ENCODE assay signal across 12 cellular contexts in genomic region chr2:176158306-176158643, GRCh38. TPM values are rescaled to one million over a fixed set of nuclear protein-coding genes. Genes with fewer than 3 reads are reported as not detected.
DNase-seq lines count a peak whose midpoint lies in the region; ATAC-seq and TF ChIP-seq lines count a peak whose summit lies in the region.
"Had no signal": no experiment of that assay in that cellular context is flagged by ENCODE, and none has a peak within 500 bp of the region (broad histone marks: within the 10 kb centered on the region; RNA-seq: fewer than 3 reads in every experiment).

No MANE protein-coding gene starts in this region.

- H3K36me3 Mint-ChIP-seq in activated T-cell treated with anti-CD3 and anti-CD28 coated beads, Interleukin-2, amount 50 U/mL, for 72 hours (ENCODE audit: insufficient read depth in 2 of 2) = peaks cover 0 to 1% of the 10 kb centered on the region in 2 donors
- peaks cover 0 to 4% of the 10 kb centered on the region in 2 donors for H3K36me3 Mint-ChIP-seq in stimulated activated naive B cell treated with anti-CD40 and anti-IgM and Interleukin-4, amounts not matched to agents 10 μg/mL and 1 μg/mL and 100 μg/mL, for 72 hours

- H3K27ac ChIP-seq in ascending aorta = no peak overlapping the region

- peak overlapping the region; percentile 82 for H3K27ac Mint-ChIP-seq in activated T-cell treated with anti-CD3 and anti-CD28 coated beads, Interleukin-2, amount 50 U/mL, for 72 hours
- H3K27ac Mint-ChIP-seq in stimulated activated naive B cell treated with anti-CD40 and anti-IgM and Interleukin-4, amounts not matched to agents 10 μg/mL and 1 μg/mL and 100 μg/mL, for 72 hours = peak overlapping the region; percentile 85

- H3K27me3 ChIP-seq in iPS-15b (ENCODE audit: control insufficient read depth, insufficient read depth, low read length) = peaks cover 100% of the 10 kb centered on the region
- peaks cover 19% of the 10 kb centered on the region for H3K27me3 ChIP-seq in ascending aorta

- intact Hi-C loops in ascending aorta (cut with DNase I) = no loop called here

- no peaks in the 10 kb centered on the region for H3K9me3 Mint-ChIP-seq in activated T-cell treated with anti-CD3 and anti-CD28 coated beads, Interleukin-2, amount 50 U/mL, for 72 hours
- H3K9me3 Mint-ChIP-seq in stimulated activated naive B cell treated with anti-CD40 and anti-IgM and Interleukin-4, amounts not matched to agents 10 μg/mL and 1 μg/mL and 100 μg/mL, for 72 hours = peaks cover 0 to 7% of the 10 kb centered on the region in 2 donors

- peaks cover 14% of the 10 kb centered on the region for H3K4me1 Mint-ChIP-seq in activated T-cell treated with anti-CD3 and anti-CD28 coated beads, Interleukin-2, amount 50 U/mL, for 72 hours (ENCODE audit: low read depth)
- H3K4me1 Mint-ChIP-seq in stimulated activated naive B cell treated with anti-CD40 and anti-IgM and Interleukin-4, amounts not matched to agents 10 μg/mL and 1 μg/mL and 100 μg/mL, for 72 hours = peaks cover 6 to 9% of the 10 kb centered on the region in 2 donors

- no peak for TF ChIP-seq CTCF in ascending aorta (IDR thresholded peaks at IDR 0.05)

- no peak for DNase-seq in activated T-cell treated with anti-CD3 and anti-CD28 coated beads, Interleukin-2, amount 50 U/mL, for 72 hours
- no peak for DNase-seq in activated T-cell treated with anti-CD3 and anti-CD28 coated beads, Interleukin-2, amount 50 U/mL, for 48 hours
- DNase-seq in NCI-H526 treated with DMSO at 0.1 percent for 48 hours (lab: John Stamatoyannopoulos, UW) = peak; percentile 70
- no peak for DNase-seq in stimulated activated naive B cell treated with anti-CD40 and anti-IgM and Interleukin-4, amounts not matched to agents 10 μg/mL and 1 μg/mL and 100 μg/mL, for 72 hours
- no peak for DNase-seq in ascending aorta (ENCODE audit: low spot score in 2 of 2)
- DNase-seq: GDM1, T1000 had no signal

- H3K27me3 Mint-ChIP-seq in activated T-cell treated with anti-CD3 and anti-CD28 coated beads, Interleukin-2, amount 50 U/mL, for 72 hours (ENCODE audit: low read depth) = peaks cover 83% of the 10 kb centered on the region
- H3K27me3 Mint-ChIP-seq in stimulated activated naive B cell treated with anti-CD40 and anti-IgM and Interleukin-4, amounts not matched to agents 10 μg/mL and 1 μg/mL and 100 μg/mL, for 72 hours = peaks cover 62 to 89% of the 10 kb centered on the region in 2 donors

- no peak for ATAC-seq in activated T-cell treated with anti-CD3 and anti-CD28 coated beads, Interleukin-2, amount 50 U/mL, for 72 hours (replicated peaks in 1 of 2)
- no peak for ATAC-seq in stimulated activated naive B cell treated with anti-CD40 and anti-IgM and Interleukin-4, amounts not matched to agents 10 μg/mL and 1 μg/mL and 100 μg/mL, for 72 hours (replicated peaks)
- ATAC-seq in GM18498 (IDR thresholded peaks at IDR 0.05; ENCODE audit: unreplicated experiment) (no peak), GM21515 (IDR thresholded peaks at IDR 0.05; ENCODE audit: unreplicated experiment) (no peak)

- no peaks in the 10 kb centered on the region for H3K36me3 ChIP-seq in iPS-15b (ENCODE audit: control insufficient read depth, insufficient read depth, low read length)
- H3K36me3 ChIP-seq in ascending aorta = peaks cover 0 to 9% of the 10 kb centered on the region in 2 donors

- no peaks in the 10 kb centered on the region for H3K9me3 ChIP-seq in iPS-15b (ENCODE audit: control insufficient read depth, insufficient read depth, low read length)
- no peaks in the 10 kb centered on the region for H3K9me3 ChIP-seq in ascending aorta

- no peak overlapping the region for H3K9ac ChIP-seq in iPS-15b (ENCODE audit: low read depth, low read length)

- H3K4me3 ChIP-seq in iPS-15b (ENCODE audit: low read depth, low read length) (peak overlapping the region; percentile 18), ascending aorta (no peak overlapping the region)

- H3K4me1 ChIP-seq in iPS-15b (ENCODE audit: control insufficient read depth, insufficient read depth, low read length) (peaks cover 2% of the 10 kb centered on the region), ascending aorta (peaks cover 0 to 11% of the 10 kb centered on the region in 2 donors)

- peak overlapping the region; percentile 71 to 78 for H3K4me3 Mint-ChIP-seq in activated T-cell treated with anti-CD3 and anti-CD28 coated beads, Interleukin-2, amount 50 U/mL, for 72 hours
- H3K4me3 Mint-ChIP-seq in stimulated activated naive B cell treated with anti-CD40 and anti-IgM and Interleukin-4, amounts not matched to agents 10 μg/mL and 1 μg/mL and 100 μg/mL, for 72 hours = peak overlapping the region in 1 of 2 donors; percentile 23

RNA-seq across cellular contexts. Expression of gene HOXD3, which starts 1.2 kb away (rescaled TPM):
- not detected for total RNA-seq in activated T-cell treated with anti-CD3 and anti-CD28 coated beads, Interleukin-2, amount 50 U/mL, for 72 hours
- 8.6 TPM for total RNA-seq in ascending aorta
- total RNA-seq: HT-29, OCI-LY7 had no signal

RNA-seq across cellular contexts. Expression of gene HOXD4, which starts 6.9 kb away (rescaled TPM):
- not detected for total RNA-seq in activated T-cell treated with anti-CD3 and anti-CD28 coated beads, Interleukin-2, amount 50 U/mL, for 72 hours
- total RNA-seq in ascending aorta = 13.6 TPM
- total RNA-seq: HT-29, OCI-LY7 had no signal

RNA-seq across cellular contexts. Expression of gene HOXD8, which starts 28.8 kb away (rescaled TPM):
- not detected for total RNA-seq in activated T-cell treated with anti-CD3 and anti-CD28 coated beads, Interleukin-2, amount 50 U/mL, for 72 hours
- total RNA-seq in ascending aorta = 19.8 TPM
- total RNA-seq: HT-29, OCI-LY7 had no signal

RNA-seq across cellular contexts. Expression of gene HOXD1, which starts 30.2 kb away (rescaled TPM):
- not detected for total RNA-seq in activated T-cell treated with anti-CD3 and anti-CD28 coated beads, Interleukin-2, amount 50 U/mL, for 72 hours
- total RNA-seq in ascending aorta = 9.8 TPM
- total RNA-seq: HT-29, OCI-LY7 had no signal

RNA-seq across cellular contexts. Expression of gene HOXD9, which starts 35.8 kb away (rescaled TPM):
- total RNA-seq in activated T-cell treated with anti-CD3 and anti-CD28 coated beads, Interleukin-2, amount 50 U/mL, for 72 hours = not detected
- total RNA-seq in ascending aorta = not detected
- total RNA-seq: HT-29, OCI-LY7 had no signal

Comparison
In these comparisons a context has a peak if more than half of its experiments do, and no peak if none do; other contexts are left out.
1. RNA of gene HOXD4, which starts 6.9 kb away (total RNA-seq): 13.6 TPM in ascending aorta (single experiment); not detected in activated T-cell treated with anti-CD3 and anti-CD28 coated beads, Interleukin-2, amount 50 U/mL, for 72 hours; every median in the first group is over 10 times any median in the second.
2. RNA of gene HOXD8, which starts 28.8 kb away (total RNA-seq): 19.8 TPM in ascending aorta (single experiment); not detected in activated T-cell treated with anti-CD3 and anti-CD28 coated beads, Interleukin-2, amount 50 U/mL, for 72 hours; every median in the first group is over 10 times any median in the second.